1 cellular context compared by ENCODE assay signal in genomic region chr13:113777311-113778260, GRCh38.
TF ChIP-seq lines count a peak whose summit lies in the region.

No MANE protein-coding gene starts in this region.

TF ChIP-seq in SK-N-SH treated with all-trans-retinoic acid at 6 μM for 48 hours, 23 proteins besides CTCF, POLR2A, EP300 and RAD21 (continued from another document):
- TF ChIP-seq GLIS3 (CRISPR knock-in tag; IDR thresholded peaks at IDR 0.05) = no peak
- TF ChIP-seq TCF4 (CRISPR knock-in tag; IDR thresholded peaks at IDR 0.05; ENCODE audit: borderline replicate concordance) = no peak
- no peak for TF ChIP-seq CSDC2 (CRISPR knock-in tag; IDR thresholded peaks at IDR 0.05)
